In the genomic region with DNA sequence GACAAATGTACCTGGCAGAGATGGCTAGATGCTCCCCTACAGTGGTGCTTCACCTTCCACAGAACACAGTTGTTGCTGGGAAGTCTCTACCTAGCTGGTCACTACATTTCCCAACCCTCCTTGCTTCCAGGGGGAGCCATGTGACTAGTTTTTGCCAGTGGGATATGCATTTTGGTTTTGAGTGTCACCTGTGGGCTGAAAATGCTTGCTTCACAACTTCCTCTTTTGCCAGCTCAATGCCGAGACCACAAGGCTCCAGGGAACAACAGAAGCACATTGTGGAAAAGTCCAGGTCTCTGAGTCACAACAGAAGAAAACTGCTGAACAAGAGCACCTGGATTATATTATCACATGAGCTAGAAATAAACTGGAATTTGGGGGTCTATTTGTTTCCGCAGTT, we compare ENCODE assay signal across 17 cellular contexts. TPM values are rescaled to one million over a fixed set of nuclear protein-coding genes. Genes with fewer than 3 reads are reported as not detected.
DNase-seq lines count a peak whose midpoint lies in the region; ATAC-seq and TF ChIP-seq lines count a peak whose summit lies in the region.
"Had no signal": no experiment of that assay in that cellular context is flagged by ENCODE, and none has a peak within 500 bp of the region (broad histone marks: within the 10 kb centered on the region; RNA-seq: fewer than 3 reads in every experiment).

No MANE protein-coding gene starts in this region.

- H3K27me3 Mint-ChIP-seq in MCF 10A (ENCODE audit: insufficient read depth, unreplicated experiment), result no peaks in the 10 kb centered on the region
- H3K27me3 Mint-ChIP-seq: activated CD4-positive, alpha-beta memory T cell treated with anti-CD3 and anti-CD28 coated beads for 36 hours had no signal

- no peak overlapping the region for H3K4me3 Mint-ChIP-seq in MCF 10A (ENCODE audit: unreplicated experiment)
- H3K4me3 Mint-ChIP-seq: activated CD4-positive, alpha-beta memory T cell treated with anti-CD3 and anti-CD28 coated beads for 36 hours; natural killer cell treated with Interleukin-12 subunit alpha and Interleukin-12 subunit beta and Interleukin-15 and Interleukin-18, amount 100 ng/mL, for 72 hours; T-helper 2 cell treated with Interferon-gamma antibody and Interleukin-4, amounts not matched to agents 5 μg/mL and 100 μg/mL, for 36 hours had no signal

- H3K4me1 Mint-ChIP-seq in MCF 10A (ENCODE audit: insufficient read depth, unreplicated experiment), result peaks cover 28% of the 10 kb centered on the region

- intact Hi-C loops in MCF 10A (cut with micrococcal nuclease), result no loop called here

- BruUV-seq in MCF 10A (replicated peaks; lab: Mats Ljungman, UMichigan), result no TSS peak

- H3K36me3 Mint-ChIP-seq in MCF 10A (ENCODE audit: insufficient read depth, unreplicated experiment), result no peaks in the 10 kb centered on the region
- H3K36me3 Mint-ChIP-seq: activated CD4-positive, alpha-beta memory T cell treated with anti-CD3 and anti-CD28 coated beads for 36 hours; natural killer cell treated with Interleukin-12 subunit alpha and Interleukin-12 subunit beta and Interleukin-15 and Interleukin-18, amount 100 ng/mL, for 72 hours had no signal

- peak; percentile 9 for DNase-seq in GM12865 (ENCODE audit: low read depth)
- peak; percentile 5 for DNase-seq in NCI-H226
- peak; percentile 54 for DNase-seq in MCF 10A (ENCODE audit: unreplicated experiment)
- DNase-seq in myocyte (ENCODE audit: low read depth), result peak; percentile 23
- DNase-seq in middle frontal gyrus (ENCODE audit: extremely low spot score, low spot score), result no peak
- no peak for DNase-seq in HuH-7.5 (ENCODE audit: low spot score)
- DNase-seq: activated CD4-positive, alpha-beta memory T cell treated with anti-CD3 and anti-CD28 coated beads for 36 hours; body of pancreas; C1 segment of cervical spinal cord; DND-41; head of caudate nucleus; sigmoid colon had no signal

- POLR2A ChIA-PET in MCF 10A (lab: Yijun Ruan, JAX), result interaction anchor here (0.6 to 2.7 kb wide), 5 partner anchors 17 to 224 kb away, joined by 3 to 10 read pairs (median 4); partner anchors contain the start of gene ARHGAP5

- CTCF ChIA-PET in MCF 10A (lab: Yijun Ruan, JAX), result interaction anchor here (0.6 to 1.5 kb wide), 5 partner anchors 44 to 546 kb away, joined by 3 to 4 read pairs (median 3); no protein-coding TSS in a partner anchor

- TF ChIP-seq CTCF in GM12865 (IDR thresholded peaks at IDR 0.05; ENCODE audit: insufficient read depth, low read depth, low read length, missing control alignments), result no peak
- TF ChIP-seq CTCF in MCF 10A (IDR thresholded peaks at IDR 0.05; ENCODE audit: unreplicated experiment), result no peak

- H3K4me3 ChIP-seq in GM12865 (ENCODE audit: low read depth, low read length), result no peak overlapping the region
- H3K4me3 ChIP-seq: body of pancreas, sigmoid colon had no signal

- no peaks in the 10 kb centered on the region for H3K9me3 Mint-ChIP-seq in MCF 10A (ENCODE audit: unreplicated experiment)
- H3K9me3 Mint-ChIP-seq: activated CD4-positive, alpha-beta memory T cell treated with anti-CD3 and anti-CD28 coated beads for 36 hours; activated T-helper 2 cell treated with anti-CD3 and anti-CD28 coated beads, Interferon-gamma antibody, Interleukin-2, Interleukin-4, amounts not matched to agents 10 μg/mL and 5 μg/mL and 100 μg/mL, durations not matched to agents 14 hours and 24 hours and 36 hours; natural killer cell treated with Interleukin-12 subunit alpha and Interleukin-12 subunit beta and Interleukin-15 and Interleukin-18, amount 100 ng/mL, for 72 hours; T-helper 2 cell treated with Interferon-gamma antibody and Interleukin-4, amounts not matched to agents 5 μg/mL and 100 μg/mL, for 36 hours had no signal

- peak overlapping the region; percentile 90 for H3K27ac Mint-ChIP-seq in MCF 10A (ENCODE audit: low read depth, unreplicated experiment)
- H3K27ac Mint-ChIP-seq: activated CD4-positive, alpha-beta memory T cell treated with anti-CD3 and anti-CD28 coated beads for 36 hours; activated T-helper 2 cell treated with anti-CD3 and anti-CD28 coated beads, Interferon-gamma antibody, Interleukin-2, Interleukin-4, amounts not matched to agents 10 μg/mL and 5 μg/mL and 100 μg/mL, durations not matched to agents 14 hours and 24 hours and 36 hours; natural killer cell treated with Interleukin-12 subunit alpha and Interleukin-12 subunit beta and Interleukin-15 and Interleukin-18, amount 100 ng/mL, for 72 hours; T-helper 2 cell treated with Interferon-gamma antibody and Interleukin-4, amounts not matched to agents 5 μg/mL and 100 μg/mL, for 36 hours had no signal

- ATAC-seq in GM19467 (IDR thresholded peaks at IDR 0.05; ENCODE audit: unreplicated experiment), result no peak
- no peak for ATAC-seq in HG03095 (IDR thresholded peaks at IDR 0.05; ENCODE audit: unreplicated experiment)
- ATAC-seq: body of pancreas; natural killer cell treated with Interleukin-12 subunit alpha and Interleukin-12 subunit beta and Interleukin-15 and Interleukin-18, amount 100 ng/mL, for 72 hours had no signal

RNA-seq across cellular contexts. Expression of gene ARHGAP5, which starts 48.5 kb away (rescaled TPM):
- 100 TPM in 2 replicates for total RNA-seq in MCF 10A (2022)
- 51.2 and 54.6 TPM in 2 replicates for total RNA-seq in myocyte
- 15.7 TPM for polyA plus RNA-seq in myocyte (2012)

Comparison
In these comparisons a context has a peak if more than half of its experiments do, and no peak if none do; other contexts are left out.
1. DNase-seq: peak in GM12865 (single experiment), NCI-H226 (single experiment), MCF 10A (single experiment) and myocyte (single experiment); none in middle frontal gyrus (single experiment) and HuH-7.5 (single experiment).